ENCODE assay signal across 18 cellular contexts in genomic region chr11:75945925-75946324, GRCh38.
DNase-seq lines count a peak whose midpoint lies in the region; ATAC-seq and TF ChIP-seq lines count a peak whose summit lies in the region.
"Had no signal": no experiment of that assay in that cellular context is flagged by ENCODE, and none has a peak within 500 bp of the region (broad histone marks: within the 10 kb centered on the region; RNA-seq: fewer than 3 reads in every experiment).

No MANE protein-coding gene starts in this region.

- no peak overlapping the region for H3K4me3 ChIP-seq in transverse colon
- H3K4me3 ChIP-seq: skin epidermis, uterus had no signal

- TF ChIP-seq CTCF in VCaP (conservative IDR thresholded peaks at IDR 0.05) (no peak), transverse colon (IDR thresholded peaks at IDR 0.05) (no peak)

- peak overlapping the region; percentile 72 for H3K27ac Mint-ChIP-seq in memory B cell
- H3K27ac Mint-ChIP-seq: activated CD8-positive, alpha-beta T cell treated with anti-CD3 and anti-CD28 coated beads, Interleukin-2, amount 10 ng/mL, durations not matched to agents 7 days and 5 days; T-helper 2 cell treated with Interferon-gamma antibody and Interleukin-4, amounts not matched to agents 5 μg/mL and 100 μg/mL, for 36 hours had no signal

- no peaks in the 10 kb centered on the region for H3K36me3 ChIP-seq in transverse colon
- H3K36me3 ChIP-seq: uterus had no signal

- DNase-seq in SKM-1 treated with dmso at 0.1 percent for 144 hours (lab: John Stamatoyannopoulos, UW; ENCODE audit: unreplicated experiment), result peak; percentile 9
- no peak for DNase-seq in SKM-1 (lab: John Stamatoyannopoulos, UW; ENCODE audit: unreplicated experiment)
- no peak for DNase-seq in memory B cell (ENCODE audit: low spot score in 2 of 2)
- no peak for DNase-seq in transverse colon
- DNase-seq in sciatic nerve (ENCODE audit: low spot score), result no peak
- no peak for DNase-seq in RPMI8226
- no peak for DNase-seq in cerebellar nuclear complex (lab: John Stamatoyannopoulos, UW)
- DNase-seq: activated CD8-positive, alpha-beta T cell treated with anti-CD3 and anti-CD28 coated beads, Interleukin-2, amount 10 ng/mL, durations not matched to agents 7 days and 5 days; activated naive CD4-positive, alpha-beta T cell; activated T-cell treated with anti-CD3 and anti-CD28 coated beads, Interleukin-2, amount 50 U/mL, for 1 hour; foreskin melanocyte; kidney; uterus had no signal

- peaks cover 44% of the 10 kb centered on the region for H3K4me1 Mint-ChIP-seq in memory B cell

- in situ Hi-C loops in transverse colon (cut with MboI; ENCODE audit: low pct_ligation_motif_present in 1 of 4, low pct_unique_long_range_greater_than_20kb in 1 of 4, low sequenced_read_pairs in 3 of 4), result no loop called here

- peaks cover 5% of the 10 kb centered on the region for H3K36me3 Mint-ChIP-seq in memory B cell
- H3K36me3 Mint-ChIP-seq: natural killer cell treated with Interleukin-12 subunit alpha and Interleukin-12 subunit beta and Interleukin-15 and Interleukin-18, amount 100 ng/mL, for 72 hours had no signal

- no peaks in the 10 kb centered on the region for H3K27me3 ChIP-seq in transverse colon
- H3K27me3 ChIP-seq: uterus had no signal

- H3K9me3 ChIP-seq in transverse colon, result no peaks in the 10 kb centered on the region
- H3K9me3 ChIP-seq: uterus had no signal

- no peak overlapping the region for H3K4me3 Mint-ChIP-seq in memory B cell
- H3K4me3 Mint-ChIP-seq: activated CD8-positive, alpha-beta T cell treated with anti-CD3 and anti-CD28 coated beads, Interleukin-2, amount 10 ng/mL, durations not matched to agents 7 days and 5 days; natural killer cell treated with Interleukin-12 subunit alpha and Interleukin-12 subunit beta and Interleukin-15 and Interleukin-18, amount 100 ng/mL, for 72 hours; T-helper 2 cell treated with Interferon-gamma antibody and Interleukin-4, amounts not matched to agents 5 μg/mL and 100 μg/mL, for 36 hours had no signal

- WGBS in transverse colon (ENCODE audit: low coverage in 1 of 2), 2 donors, result 30 to 39% methylated on average over 2 to 3 of the region's 3 CpGs

- H3K27ac ChIP-seq in VCaP (peak overlapping the region; percentile 84), transverse colon (peak overlapping the region; percentile 56 to 75 (median 64))
- H3K27ac ChIP-seq: parathyroid adenoma had no signal

- peaks cover 17 to 63% (median 37%) of the 10 kb centered on the region in 4 donors for H3K4me1 ChIP-seq in transverse colon
- H3K4me1 ChIP-seq: uterus had no signal

- TF ChIP-seq POLR2A in transverse colon (IDR thresholded peaks at IDR 0.05), result no peak

- intact Hi-C loops in transverse colon (cut with DNase I; ENCODE audit: low total_unique reads), result no loop called here
- intact Hi-C loops in sciatic nerve (cut with DNase I), result no loop called here

- H3K9me3 Mint-ChIP-seq in memory B cell, result no peaks in the 10 kb centered on the region
- H3K9me3 Mint-ChIP-seq: natural killer cell treated with Interleukin-12 subunit alpha and Interleukin-12 subunit beta and Interleukin-15 and Interleukin-18, amount 100 ng/mL, for 72 hours; T-helper 2 cell treated with Interferon-gamma antibody and Interleukin-4, amounts not matched to agents 5 μg/mL and 100 μg/mL, for 36 hours had no signal

- no peaks in the 10 kb centered on the region for H3K27me3 Mint-ChIP-seq in memory B cell
- H3K27me3 Mint-ChIP-seq: natural killer cell treated with Interleukin-12 subunit alpha and Interleukin-12 subunit beta and Interleukin-15 and Interleukin-18, amount 100 ng/mL, for 72 hours had no signal

- TF ChIP-seq EP300 in transverse colon (IDR thresholded peaks at IDR 0.05; ENCODE audit: low read depth), result no peak

- ATAC-seq in memory B cell (ENCODE audit: low read depth) (no peak), sciatic nerve (no peak)
- ATAC-seq: activated CD8-positive, alpha-beta T cell treated with anti-CD3 and anti-CD28 coated beads, Interleukin-2, amount 10 ng/mL, durations not matched to agents 7 days and 5 days; natural killer cell treated with Interleukin-12 subunit alpha and Interleukin-12 subunit beta and Interleukin-15 and Interleukin-18, amount 100 ng/mL, for 72 hours had no signal
